Comparison of ENCODE assay signal across 9 cellular contexts in the genomic region with DNA sequence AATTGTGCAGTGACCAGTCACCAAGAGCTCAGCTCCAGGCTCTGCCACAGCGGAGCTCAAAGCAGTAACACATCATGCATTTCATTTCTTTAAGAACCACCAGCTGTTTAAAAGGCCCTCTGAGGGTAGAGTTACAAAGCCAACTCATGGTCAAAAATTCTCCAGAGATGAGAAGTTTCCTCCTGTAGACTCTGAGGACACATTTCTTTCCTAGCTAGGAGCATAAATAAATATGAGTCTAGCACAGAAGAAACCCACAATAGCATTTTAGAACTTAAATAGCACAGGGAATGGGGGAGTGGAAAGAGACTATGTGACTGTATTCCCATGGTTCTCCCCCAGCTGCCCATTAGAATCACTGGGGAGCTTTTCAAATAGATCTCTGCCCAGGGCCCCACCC. TPM values are rescaled to one million over a fixed set of nuclear protein-coding genes. Genes with fewer than 3 reads are reported as not detected.
"Had no signal": no experiment of that assay in that cellular context is flagged by ENCODE, and none has a peak within 500 bp of the region (broad histone marks: within the 10 kb centered on the region; RNA-seq: fewer than 3 reads in every experiment).

No MANE protein-coding gene starts in this region.

- FAIRE-seq: H1, H54, HTR-8/SVneo, K562 had no signal

- H3K4me3 ChIP-seq: GM23338, K562 had no signal

- DNase-seq: H9, HCEC 1CT, IMR-90 had no signal

- H2AFZ ChIP-seq: GM23338 had no signal

- ATAC-seq: GM23338, K562 had no signal

- H3K4me2 ChIP-seq: GM23338 had no signal

RNA-seq across cellular contexts. Expression of gene CRMP1, which starts 6.5 kb away (rescaled TPM):
- total RNA-seq: HT-29 had no signal
